In the genomic region with DNA sequence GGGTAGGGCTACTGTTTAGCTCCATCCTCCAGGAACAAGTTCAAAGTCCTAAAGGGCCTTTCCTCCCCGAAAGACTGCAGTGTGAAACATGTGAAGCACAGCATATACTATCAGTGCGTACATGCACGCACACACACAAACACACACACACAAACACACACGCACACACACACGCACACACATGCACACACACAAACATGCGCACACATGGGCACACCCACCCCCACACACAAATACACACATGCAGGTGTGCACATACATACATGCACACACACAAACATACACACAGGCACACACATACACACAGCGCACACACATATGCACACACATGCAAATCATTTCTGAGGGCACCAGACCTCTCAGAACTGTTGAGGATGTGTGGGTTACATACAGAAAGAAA, we compare ENCODE assay signal across 21 cellular contexts.
A peak's percentile ranks its signal among the peaks of the same experiment; 100 is the strongest.
DNase-seq lines count a peak whose midpoint lies in the region; ATAC-seq, FAIRE-seq and TF ChIP-seq lines count a peak whose summit lies in the region.
"Had no signal": no experiment of that assay in that cellular context is flagged by ENCODE, and none has a peak within 500 bp of the region (broad histone marks: within the 10 kb centered on the region; RNA-seq: fewer than 3 reads in every experiment).

No MANE protein-coding gene starts in this region.

- no peaks in the 10 kb centered on the region for H3K4me1 ChIP-seq in H9 (ENCODE audit: insufficient read depth, low read length)
- peaks cover 0 to 6% of the 10 kb centered on the region in 2 donors for H3K4me1 ChIP-seq in neuronal stem cell (ENCODE audit: control insufficient read depth in 2 of 2, insufficient read depth in 1 of 2, low read depth in 1 of 2, low read length in 2 of 2)
- H3K4me1 ChIP-seq in foreskin keratinocyte, result no peaks in the 10 kb centered on the region
- H3K4me1 ChIP-seq: Caco-2 had no signal

- no peak for ATAC-seq in foreskin keratinocyte
- ATAC-seq: HCT116, K562 had no signal

- H4K8ac ChIP-seq in H9 (replicated peaks; ENCODE audit: insufficient read length, low read depth, low read length), result peak overlapping the region; percentile 17
- no peak overlapping the region for H4K8ac ChIP-seq in neuronal stem cell (ENCODE audit: low read depth, low read length)

- no peak overlapping the region for H2AFZ ChIP-seq in H9 (ENCODE audit: low read length)
- H2AFZ ChIP-seq in neuronal stem cell (ENCODE audit: low read length), result no peak overlapping the region
- H2AFZ ChIP-seq: GM23248 had no signal

- no peak overlapping the region for H2AK5ac ChIP-seq in H9 (ENCODE audit: insufficient read length, low read length)
- H2AK5ac ChIP-seq in neuronal stem cell (ENCODE audit: low read depth, low read length), result peak overlapping the region; percentile 17

- H4K5ac ChIP-seq in H9 (ENCODE audit: insufficient read length, low read depth, low read length), result no peak overlapping the region

- H3K27ac ChIP-seq in H9 (ENCODE audit: insufficient read length, low read depth, low read length) (no peak overlapping the region), neuronal stem cell (replicated peaks; ENCODE audit: low read length) (no peak overlapping the region), foreskin keratinocyte (no peak overlapping the region), WERI-Rb-1 (no peak overlapping the region)
- H3K27ac ChIP-seq: C4-2B, GM23248 had no signal

- H3K9me3 ChIP-seq in H9 (ENCODE audit: control insufficient read depth, low read depth, low read length), result no peaks in the 10 kb centered on the region
- no peaks in the 10 kb centered on the region for H3K9me3 ChIP-seq in neuronal stem cell (replicated peaks in 1 of 2; ENCODE audit: control insufficient read depth in 2 of 2, insufficient read depth in 1 of 2, low read depth in 1 of 2, low read length in 2 of 2)
- H3K9me3 ChIP-seq in WERI-Rb-1 (ENCODE audit: severe bottlenecking), result no peaks in the 10 kb centered on the region
- H3K9me3 ChIP-seq: Caco-2 had no signal

- no peak overlapping the region for H3K18ac ChIP-seq in H9 (ENCODE audit: insufficient read length, low read depth, low read length)
- H3K18ac ChIP-seq in neuronal stem cell (ENCODE audit: low read length), result no peak overlapping the region

- no peak for DNase-seq in H9
- DNase-seq in HTR-8/SVneo (ENCODE audit: insufficient read length, low spot score), result no peak
- no peak for DNase-seq in glutamatergic neuron
- DNase-seq in neuronal stem cell (ENCODE audit: low spot score), result no peak
- no peak for DNase-seq in NCI-H1930 (lab: John Stamatoyannopoulos, UW)
- no peak for DNase-seq in foreskin keratinocyte
- DNase-seq in WERI-Rb-1, result no peak
- no peak for DNase-seq in EL
- DNase-seq: AML-193; Caco-2; CD4-positive, alpha-beta T cell; GDM1 had no signal

- no peaks in the 10 kb centered on the region for H4K20me1 ChIP-seq in H9 (ENCODE audit: control insufficient read depth, insufficient read depth, insufficient read length)

- H3K4me2 ChIP-seq in H9 (ENCODE audit: insufficient read depth, insufficient read length, low read length), result no peak overlapping the region
- no peak overlapping the region for H3K4me2 ChIP-seq in neuronal stem cell (ENCODE audit: insufficient read depth, low read length, poor library complexity, severe bottlenecking)

- no CpG with 5 or more reads among the region's 7 CpGs for WGBS in H9 (ENCODE audit: extremely low coverage, insufficient read length, low lambda C conversion rate)
- no CpG with 5 or more reads among the region's 7 CpGs for WGBS in neuronal stem cell (ENCODE audit: extremely low coverage in 2 of 2, insufficient read length in 2 of 2, insufficient replicate concordance in 1 of 2), 2 donors

- no peaks in the 10 kb centered on the region for H3K36me3 ChIP-seq in neuronal stem cell (replicated peaks in 1 of 2; ENCODE audit: control insufficient read depth in 2 of 2, insufficient read depth in 2 of 2, low read length in 2 of 2)
- H3K36me3 ChIP-seq in WERI-Rb-1, result no peaks in the 10 kb centered on the region

- H2BK120ac ChIP-seq in H9 (ENCODE audit: low read depth, low read length, poor library complexity, severe bottlenecking) (no peak overlapping the region), neuronal stem cell (ENCODE audit: low read depth, low read length) (no peak overlapping the region)

- H3K36me3 Mint-ChIP-seq in H9 (ENCODE audit: insufficient read depth in 1 of 3, low read depth in 3 of 3), result no peaks in the 10 kb centered on the region
- no peaks in the 10 kb centered on the region for H3K36me3 Mint-ChIP-seq in glutamatergic neuron (ENCODE audit: unreplicated experiment)

- no peaks in the 10 kb centered on the region for H3K79me2 ChIP-seq in H9 (ENCODE audit: insufficient read depth, low read length)

- H3K27me3 ChIP-seq in H9 (ENCODE audit: insufficient read depth, low read length) (no peaks in the 10 kb centered on the region), neuronal stem cell (ENCODE audit: control insufficient read depth in 3 of 3, insufficient read depth in 3 of 3, low read depth in 1 of 3, low read length in 3 of 3) (peaks cover 0 to 3% (median 0%) of the 10 kb centered on the region in 3 experiments), foreskin keratinocyte (peaks cover 27% of the 10 kb centered on the region), WERI-Rb-1 (ENCODE audit: insufficient read depth, low read depth, severe bottlenecking) (peaks cover 70% of the 10 kb centered on the region)

- H2BK5ac ChIP-seq in H9 (ENCODE audit: insufficient read length, low read length) (no peak overlapping the region), neuronal stem cell (ENCODE audit: low read length) (no peak overlapping the region)

- H3K4ac ChIP-seq in H9 (ENCODE audit: low read depth, low read length) (no peak overlapping the region), neuronal stem cell (ENCODE audit: low read length) (no peak overlapping the region)

- H2BK12ac ChIP-seq in H9 (ENCODE audit: insufficient read length, low read depth, low read length), result no peak overlapping the region
- H2BK12ac ChIP-seq in neuronal stem cell (ENCODE audit: low read length), result no peak overlapping the region

- H2BK15ac ChIP-seq in H9 (ENCODE audit: low read depth, low read length), result no peak overlapping the region
- no peak overlapping the region for H2BK15ac ChIP-seq in neuronal stem cell (ENCODE audit: low read length)

- H3K27me3 Mint-ChIP-seq in H9 (ENCODE audit: low read depth) (peaks cover 19% of the 10 kb centered on the region), glutamatergic neuron (ENCODE audit: unreplicated experiment) (no peaks in the 10 kb centered on the region)
- H3K27me3 Mint-ChIP-seq: CD4-positive, alpha-beta T cell had no signal

- H3K4me3 ChIP-seq in neuronal stem cell (ENCODE audit: low read length in 2 of 2), result peak overlapping the region in 1 of 2 donors; percentile 61
- no peak overlapping the region for H3K4me3 ChIP-seq in WERI-Rb-1 (ENCODE audit: low read depth, low read length)
- H3K4me3 ChIP-seq: GM23248, K562 had no signal

- H3K56ac ChIP-seq in H9 (ENCODE audit: insufficient read length, low read depth, low read length), result no peak overlapping the region

- no peak overlapping the region for H4K91ac ChIP-seq in H9 (ENCODE audit: insufficient read length, low read depth, low read length)
- no peak overlapping the region for H4K91ac ChIP-seq in neuronal stem cell (ENCODE audit: low read depth, low read length, poor library complexity)

- H3T11ph ChIP-seq in H9 (ENCODE audit: low read length), result no peak overlapping the region

- H3K9ac ChIP-seq in H9 (ENCODE audit: extremely low read depth, insufficient read length, low read length) (no peak overlapping the region), neuronal stem cell (ENCODE audit: low read depth, low read length, poor library complexity) (no peak overlapping the region)
- H3K9ac ChIP-seq: GM23248 had no signal

- H2BK20ac ChIP-seq in H9 (ENCODE audit: low read depth, low read length, poor library complexity, severe bottlenecking), result no peak overlapping the region

- no peak for TF ChIP-seq CTCF in H9 (conservative IDR thresholded peaks at IDR 0.05)
- no peak for TF ChIP-seq CTCF in glutamatergic neuron (IDR thresholded peaks at IDR 0.05; ENCODE audit: partially characterized antibody, unreplicated experiment)
- no peak for TF ChIP-seq CTCF in foreskin keratinocyte (conservative IDR thresholded peaks at IDR 0.05)
- no peak for TF ChIP-seq CTCF in WERI-Rb-1 (IDR thresholded peaks at IDR 0.05; ENCODE audit: low read depth, low read length)

- H3K14ac ChIP-seq in H9 (ENCODE audit: insufficient read depth, low read length) (no peak overlapping the region), neuronal stem cell (ENCODE audit: low read length) (no peak overlapping the region)

- H3K4me1 Mint-ChIP-seq in H9 (peaks cover 5 to 10% of the 10 kb centered on the region in 2 experiments; a peak in 2 of 4 replicates), glutamatergic neuron (ENCODE audit: low read depth, unreplicated experiment) (peaks cover 14% of the 10 kb centered on the region)

- H3K9me3 Mint-ChIP-seq in H9 (no peaks in the 10 kb centered on the region), glutamatergic neuron (ENCODE audit: unreplicated experiment) (peaks cover 8% of the 10 kb centered on the region)
- H3K9me3 Mint-ChIP-seq: CD4-positive, alpha-beta T cell had no signal

- H3K27ac Mint-ChIP-seq in H9 (no peak overlapping the region), glutamatergic neuron (ENCODE audit: unreplicated experiment) (peak overlapping the region; percentile 69)
- H3K27ac Mint-ChIP-seq: CD4-positive, alpha-beta T cell had no signal

- H3K23ac ChIP-seq in H9 (ENCODE audit: insufficient read length, low read depth, low read length) (no peak overlapping the region), neuronal stem cell (ENCODE audit: low read depth, low read length, poor library complexity) (no peak overlapping the region)

- H3K79me1 ChIP-seq in H9 (ENCODE audit: insufficient read depth, low read depth, low read length, poor library complexity, severe bottlenecking) (no peaks in the 10 kb centered on the region), neuronal stem cell (ENCODE audit: low read depth, low read length) (no peaks in the 10 kb centered on the region)

- no peak overlapping the region for H3K4me3 Mint-ChIP-seq in H9
- H3K4me3 Mint-ChIP-seq in glutamatergic neuron (ENCODE audit: unreplicated experiment), result no peak overlapping the region
- H3K4me3 Mint-ChIP-seq: CD4-positive, alpha-beta T cell had no signal

- peak; percentile 99 for FAIRE-seq in HTR-8/SVneo (lab: Jason Lieb, UNC)
- FAIRE-seq: A204.1, D721Med, GM12892, GM18507, H54, K562 had no signal

- no peaks in the 10 kb centered on the region for H3K23me2 ChIP-seq in H9 (ENCODE audit: insufficient read length, low read depth, low read length, poor library complexity, severe bottlenecking)
